ENCODE assay signal across 15 cellular contexts in the genomic region with DNA sequence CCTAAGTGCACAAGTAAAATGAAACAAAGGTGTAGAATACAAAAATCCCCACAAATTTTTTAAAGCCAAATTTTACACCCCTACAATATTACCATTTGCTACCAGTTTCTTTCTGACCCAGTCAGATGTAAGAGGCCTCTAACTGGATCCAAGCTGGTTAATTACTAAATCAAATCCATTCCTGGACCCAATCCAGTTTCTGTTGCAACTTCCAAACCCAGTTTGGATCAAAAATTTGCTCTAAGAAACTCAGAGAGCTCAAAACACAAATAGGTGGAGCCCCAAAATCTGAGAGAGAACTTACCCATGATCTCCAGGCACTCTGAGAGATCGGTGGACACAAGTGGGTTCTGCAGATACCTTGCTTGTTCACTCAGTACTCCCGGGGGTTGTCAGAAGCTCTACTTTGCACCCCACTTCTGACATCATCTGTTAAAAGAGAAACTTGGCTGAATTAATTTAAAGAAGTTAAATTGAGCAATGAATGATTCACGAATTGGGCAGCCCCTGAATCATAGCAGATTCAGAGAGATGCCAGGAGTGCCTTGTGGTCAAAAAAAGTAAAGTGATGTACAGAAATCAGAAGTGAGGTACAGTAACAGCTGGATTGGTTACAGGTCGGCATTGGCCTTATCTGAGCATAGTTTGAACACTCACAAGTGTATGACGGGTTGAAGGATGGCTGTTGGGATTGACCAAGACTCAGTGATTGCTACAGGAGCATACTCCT.
A peak's percentile ranks its signal among the peaks of the same experiment; 100 is the strongest.
DNase-seq lines count a peak whose midpoint lies in the region; ATAC-seq lines count a peak whose summit lies in the region.
"Had no signal": no experiment of that assay in that cellular context is flagged by ENCODE, and none has a peak within 500 bp of the region (broad histone marks: within the 10 kb centered on the region; RNA-seq: fewer than 3 reads in every experiment).

No MANE protein-coding gene starts in this region.

- H2AFZ ChIP-seq in ACC112 (ENCODE audit: low read length, unreplicated experiment), result no peak overlapping the region

- no peaks in the 10 kb centered on the region for H3K79me2 ChIP-seq in ACC112 (ENCODE audit: control insufficient read depth, insufficient read depth, low read length, unreplicated experiment)

- ATAC-seq in HG02885 (IDR thresholded peaks at IDR 0.05; ENCODE audit: poor library complexity, unreplicated experiment), result no peak
- no peak for ATAC-seq in HG03045 (IDR thresholded peaks at IDR 0.05; ENCODE audit: unreplicated experiment)

- H3K27me3 ChIP-seq in ACC112 (ENCODE audit: insufficient read depth, low read length), result no peaks in the 10 kb centered on the region
- H3K27me3 ChIP-seq in CD8-positive, alpha-beta memory T cell (ENCODE audit: insufficient read depth, low read length, poor library complexity, severe bottlenecking), result no peaks in the 10 kb centered on the region
- H3K27me3 ChIP-seq: testis had no signal

- peak overlapping the region; percentile 8; the same call in 1 of the 2 replicates for H3K27ac ChIP-seq in ACC112 (ENCODE audit: low read depth, low read length)
- H3K27ac ChIP-seq in CD8-positive, alpha-beta memory T cell (ENCODE audit: low read depth, low read length), result no peak overlapping the region
- H3K27ac ChIP-seq: testis had no signal

- H3K36me3 ChIP-seq in ACC112 (ENCODE audit: insufficient read depth, low read length), result no peaks in the 10 kb centered on the region
- H3K36me3 ChIP-seq in CD8-positive, alpha-beta memory T cell (ENCODE audit: insufficient read depth, low read length), result no peaks in the 10 kb centered on the region

- no peaks in the 10 kb centered on the region for H3K9me3 Mint-ChIP-seq in CD8-positive, alpha-beta memory T cell
- H3K9me3 Mint-ChIP-seq: activated B cell treated with CpG ODN at 0.5 μM for 24 hours; activated naive CD4-positive, alpha-beta T cell treated with anti-CD3 and anti-CD28 coated beads, Interleukin-2, amount 10 ng/mL, durations not matched to agents 7 days and 5 days had no signal

- peaks cover 0 to 1% of the 10 kb centered on the region in 2 donors for H3K27me3 Mint-ChIP-seq in CD8-positive, alpha-beta memory T cell
- H3K27me3 Mint-ChIP-seq: activated B cell treated with CpG ODN at 0.5 μM for 24 hours; activated naive CD4-positive, alpha-beta T cell treated with anti-CD3 and anti-CD28 coated beads, Interleukin-2, amount 10 ng/mL, durations not matched to agents 7 days and 5 days had no signal

- peaks cover 9% of the 10 kb centered on the region for H3K4me1 ChIP-seq in ACC112 (ENCODE audit: control insufficient read depth, insufficient read depth, low read length, unreplicated experiment)
- no peaks in the 10 kb centered on the region for H3K4me1 ChIP-seq in CD8-positive, alpha-beta memory T cell (ENCODE audit: insufficient read depth, low read length)
- H3K4me1 ChIP-seq: testis had no signal

- no peaks in the 10 kb centered on the region for H3K4me1 Mint-ChIP-seq in CD8-positive, alpha-beta memory T cell
- H3K4me1 Mint-ChIP-seq: activated B cell treated with CpG ODN at 0.5 μM for 24 hours; activated naive CD4-positive, alpha-beta T cell treated with anti-CD3 and anti-CD28 coated beads, Interleukin-2, amount 10 ng/mL, durations not matched to agents 7 days and 5 days had no signal

- no peaks in the 10 kb centered on the region for H3K36me3 Mint-ChIP-seq in CD8-positive, alpha-beta memory T cell
- H3K36me3 Mint-ChIP-seq: activated naive CD4-positive, alpha-beta T cell treated with anti-CD3 and anti-CD28 coated beads, Interleukin-2, amount 10 ng/mL, durations not matched to agents 7 days and 5 days had no signal

- DNase-seq in LHCN-M2 (ENCODE audit: low read depth), result peak; percentile 92
- peak; percentile 54 for DNase-seq in amniotic stem cell (lab: John Stamatoyannopoulos, UW)
- peak; percentile 21 for DNase-seq in fibroblast of the conjunctiva (ENCODE audit: low read depth)
- DNase-seq in CD8-positive, alpha-beta memory T cell, result no peak
- DNase-seq in midbrain (lab: John Stamatoyannopoulos, UW), result no peak
- DNase-seq: activated B cell treated with CpG ODN at 0.5 μM for 24 hours; activated naive CD4-positive, alpha-beta T cell treated with anti-CD3 and anti-CD28 coated beads, Interleukin-2, amount 10 ng/mL, durations not matched to agents 7 days and 5 days; cerebellar nuclear complex; erythroblast; H7; NCI-H2227 treated with DMSO at 0.1 percent for 48 hours; testis had no signal

- H3K4me3 ChIP-seq in ACC112 (ENCODE audit: low read depth, low read length), result peak overlapping the region; percentile 20; the same call in 1 of the 2 replicates
- H3K4me3 ChIP-seq in CD8-positive, alpha-beta memory T cell (ENCODE audit: low read length), result no peak overlapping the region
- H3K4me3 ChIP-seq: testis had no signal

- CTCF ChIA-PET in CD8-positive, alpha-beta memory T cell (lab: Charles Lee), result interaction anchor here (0.9 kb wide), 1 partner anchor 12 kb away, joined by 3 read pairs; no protein-coding TSS in a partner anchor

- POLR2A ChIA-PET in CD8-positive, alpha-beta memory T cell (lab: Charles Lee), result no interaction called here

- no peaks in the 10 kb centered on the region for H3K9me3 ChIP-seq in CD8-positive, alpha-beta memory T cell (ENCODE audit: low read length)
- H3K9me3 ChIP-seq: testis had no signal

- H3K27ac Mint-ChIP-seq in CD8-positive, alpha-beta memory T cell, result no peak overlapping the region
- H3K27ac Mint-ChIP-seq: activated B cell treated with CpG ODN at 0.5 μM for 24 hours; activated naive CD4-positive, alpha-beta T cell treated with anti-CD3 and anti-CD28 coated beads, Interleukin-2, amount 10 ng/mL, durations not matched to agents 7 days and 5 days had no signal

- no peak overlapping the region for H3K4me3 Mint-ChIP-seq in CD8-positive, alpha-beta memory T cell
- H3K4me3 Mint-ChIP-seq: activated B cell treated with CpG ODN at 0.5 μM for 24 hours; activated naive CD4-positive, alpha-beta T cell treated with anti-CD3 and anti-CD28 coated beads, Interleukin-2, amount 10 ng/mL, durations not matched to agents 7 days and 5 days had no signal

Comparison
In these comparisons a context has a peak if more than half of its experiments do, and no peak if none do; other contexts are left out.
1. DNase-seq: peak in LHCN-M2 (single experiment), amniotic stem cell (single experiment) and fibroblast of the conjunctiva (single experiment); none in CD8-positive, alpha-beta memory T cell (0 of 5) and midbrain (single experiment).